In the genomic region with DNA sequence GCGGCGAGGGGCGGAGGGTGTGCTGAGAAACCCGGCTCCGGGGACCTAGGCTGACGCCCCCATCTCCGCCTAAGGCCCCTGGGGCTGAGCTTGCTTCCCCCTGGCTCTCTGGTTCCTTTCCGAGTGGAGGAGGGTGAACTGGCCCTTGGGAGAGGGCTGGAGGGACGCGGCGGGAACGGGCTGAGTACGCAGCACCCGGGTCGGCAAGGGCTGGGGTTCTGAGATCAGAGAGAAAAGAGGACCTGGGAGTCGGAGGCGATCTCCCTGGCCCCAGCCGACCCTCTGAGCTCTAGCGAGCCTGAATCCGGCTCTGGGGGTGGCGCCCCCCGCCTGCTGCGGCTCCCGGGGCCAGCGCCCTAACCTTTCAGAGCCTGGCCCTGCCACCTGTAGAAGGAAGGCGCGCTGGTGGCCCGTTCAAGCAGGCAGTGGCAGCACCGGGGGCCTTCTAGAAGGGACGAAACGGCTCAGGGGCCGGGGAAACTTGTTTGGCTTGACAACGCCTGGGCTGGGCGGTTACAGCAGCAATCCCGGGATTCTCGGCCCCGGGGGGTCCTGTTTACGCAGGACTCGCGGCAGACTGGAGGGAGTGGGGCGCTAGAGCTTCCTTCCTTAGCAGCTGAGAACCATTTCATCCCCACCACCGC, we compare ENCODE assay signal across 9 cellular contexts.
A peak's percentile ranks its signal among the peaks of the same experiment; 100 is the strongest.
DNase-seq lines count a peak whose midpoint lies in the region; ATAC-seq and TF ChIP-seq lines count a peak whose summit lies in the region.
"Had no signal": no experiment of that assay in that cellular context is flagged by ENCODE, and none has a peak within 500 bp of the region (broad histone marks: within the 10 kb centered on the region; RNA-seq: fewer than 3 reads in every experiment).

No MANE protein-coding gene starts in this region.

- H3K27ac ChIP-seq in HEK293 (ENCODE audit: extremely low read depth, low read depth, low read length) (peak overlapping the region; percentile 77; the same call in 1 of the 2 replicates), muscle layer of colon (ENCODE audit: low read depth, low read length) (no peak overlapping the region)

- no peak for ATAC-seq in activated T-cell treated with anti-CD3 and anti-CD28 coated beads, Interleukin-2, amount 50 U/mL, for 4 hours

- H3K27me3 Mint-ChIP-seq in activated T-cell treated with anti-CD3 and anti-CD28 coated beads, Interleukin-2, amount 50 U/mL, for 4 hours (ENCODE audit: low read depth) = peaks cover 71% of the 10 kb centered on the region

- no peaks in the 10 kb centered on the region for H3K36me3 ChIP-seq in HEK293 (ENCODE audit: control insufficient read depth in 2 of 2, insufficient read depth in 1 of 2, low read length in 2 of 2)
- no peaks in the 10 kb centered on the region for H3K36me3 ChIP-seq in muscle layer of colon (ENCODE audit: insufficient read depth, low read length)

- DNase-seq in AG10803 (ENCODE audit: low read depth) (peak; percentile 16), choroid plexus epithelial cell (ENCODE audit: low read depth) (peak; percentile 71), T-helper 1 cell (no peak), NK-92 (lab: John Stamatoyannopoulos, UW; ENCODE audit: unreplicated experiment) (no peak)
- DNase-seq in stimulated activated CD4-positive, alpha-beta T cell treated with anti-CD3 and anti-CD28 coated beads, Interleukin-2, amount 100 ng/mL, for 48 hours = no peak
- DNase-seq in activated T-cell treated with anti-CD3 and anti-CD28 coated beads, Interleukin-2, amount 50 U/mL, for 4 hours = no peak
- DNase-seq: SIG-M5 had no signal

- H3K4me1 ChIP-seq in HEK293 (ENCODE audit: control insufficient read depth, insufficient read depth, low read length) (peaks cover 6% of the 10 kb centered on the region; the same call in 1 of the 2 replicates), muscle layer of colon (ENCODE audit: insufficient read depth, low read length) (peaks cover 20% of the 10 kb centered on the region)

- H3K9me3 ChIP-seq in HEK293 (ENCODE audit: control insufficient read depth, insufficient read depth, low read depth, low read length) = no peaks in the 10 kb centered on the region
- H3K9me3 ChIP-seq in muscle layer of colon (ENCODE audit: low read length) = no peaks in the 10 kb centered on the region

- CTCF ChIA-PET in HEK293 (lab: Yijun Ruan, JAX) = interaction anchor here (0.6 to 10.3 kb wide), 21 partner anchors 10 to 330 kb away, joined by 3 to 120 read pairs (median 4); partner anchors contain the start of gene FOXD2

- H3K4me3 ChIP-seq in AG10803 (ENCODE audit: low read length) (no peak overlapping the region), HEK293 (ENCODE audit: low read depth, low read length) (peak overlapping the region; percentile 29; the same call in 1 of the 2 replicates), choroid plexus epithelial cell (ENCODE audit: low read depth, low read length) (peak overlapping the region; percentile 54), muscle layer of colon (ENCODE audit: low read depth in 1 of 2, low read length in 2 of 2) (peak overlapping the region; percentile 50 to 66)

- H3K9ac ChIP-seq in muscle layer of colon (ENCODE audit: low read length) = no peak overlapping the region

- H3K4me1 Mint-ChIP-seq in activated T-cell treated with anti-CD3 and anti-CD28 coated beads, Interleukin-2, amount 50 U/mL, for 4 hours (ENCODE audit: low read depth) = peaks cover 10% of the 10 kb centered on the region

- TF ChIP-seq CTCF in AG10803 (conservative IDR thresholded peaks at IDR 0.05; ENCODE audit: low read length) (no peak), HEK293 (tag by site-specific recombination; IDR thresholded peaks at IDR 0.05) (no peak), choroid plexus epithelial cell (conservative IDR thresholded peaks at IDR 0.05; ENCODE audit: low read depth, low read length) (peak; percentile 21)

- peaks cover 27 to 60% of the 10 kb centered on the region in 2 donors for H3K27me3 ChIP-seq in muscle layer of colon (ENCODE audit: control insufficient read depth in 1 of 2, insufficient read depth in 2 of 2, low read length in 2 of 2)

- H3K9me3 Mint-ChIP-seq in activated T-cell treated with anti-CD3 and anti-CD28 coated beads, Interleukin-2, amount 50 U/mL, for 4 hours = no peaks in the 10 kb centered on the region

- H3K4me3 Mint-ChIP-seq in activated T-cell treated with anti-CD3 and anti-CD28 coated beads, Interleukin-2, amount 50 U/mL, for 4 hours = no peak overlapping the region

- POLR2A ChIA-PET in HEK293 (lab: Yijun Ruan, JAX) = interaction anchor here (1.1 to 2.6 kb wide), 4 partner anchors 15 to 319 kb away, joined by 3 to 26 read pairs (median 4); partner anchors contain the start of gene FOXD2

- no peaks in the 10 kb centered on the region for H3K36me3 Mint-ChIP-seq in activated T-cell treated with anti-CD3 and anti-CD28 coated beads, Interleukin-2, amount 50 U/mL, for 4 hours (ENCODE audit: insufficient read depth)

TF ChIP-seq in HEK293, 187 proteins besides CTCF, POLR2A, EP300 and RAD21:
- no peak for TF ChIP-seq ZNF223 (tag by site-specific recombination; IDR thresholded peaks at IDR 0.05)
- no peak for TF ChIP-seq ZNF654 (tag by site-specific recombination; IDR thresholded peaks at IDR 0.05; ENCODE audit: low read depth)
- 0 out of 2 replicates have a peak, but pooled peaks have one; percentile 17 for TF ChIP-seq ZNF341 (tag by site-specific recombination; IDR thresholded peaks at IDR 0.05; ENCODE audit: low read depth)
- TF ChIP-seq ZNF423 (tag by site-specific recombination; IDR thresholded peaks at IDR 0.05) = peak; percentile 58
- TF ChIP-seq IKZF3 (tag by site-specific recombination; IDR thresholded peaks at IDR 0.05) = peak; percentile 5; the same call in 1 of the 2 replicates
- peak; percentile 82 for TF ChIP-seq SCRT2 (tag by site-specific recombination; IDR thresholded peaks at IDR 0.05)
- peak; percentile 91 for TF ChIP-seq GLIS1 (tag by site-specific recombination; IDR thresholded peaks at IDR 0.05)
- peak; percentile 65 for TF ChIP-seq GLIS2 (tag by site-specific recombination; IDR thresholded peaks at IDR 0.05)
- TF ChIP-seq, protein P1, sequence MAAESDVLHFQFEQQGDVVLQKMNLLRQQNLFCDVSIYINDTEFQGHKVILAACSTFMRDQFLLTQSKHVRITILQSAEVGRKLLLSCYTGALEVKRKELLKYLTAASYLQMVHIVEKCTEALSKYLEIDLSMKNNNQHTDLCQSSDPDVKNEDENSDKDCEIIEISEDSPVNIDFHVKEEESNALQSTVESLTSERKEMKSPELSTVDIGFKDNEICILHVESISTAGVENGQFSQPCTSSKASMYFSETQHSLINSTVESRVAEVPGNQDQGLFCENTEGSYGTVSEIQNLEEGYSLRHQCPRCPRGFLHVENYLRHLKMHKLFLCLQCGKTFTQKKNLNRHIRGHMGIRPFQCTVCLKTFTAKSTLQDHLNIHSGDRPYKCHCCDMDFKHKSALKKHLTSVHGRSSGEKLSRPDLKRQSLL (tag by site-specific recombination; IDR thresholded peaks at IDR 0.05) = peak; percentile 79

Comparison
In these comparisons a context has a peak if more than half of its experiments do, and no peak if none do; other contexts are left out.
1. DNase-seq: peak in AG10803 (single experiment) and choroid plexus epithelial cell (single experiment); none in T-helper 1 cell (0 of 5), stimulated activated CD4-positive, alpha-beta T cell treated with anti-CD3 and anti-CD28 coated beads, Interleukin-2, amount 100 ng/mL, for 48 hours (0 of 2), activated T-cell treated with anti-CD3 and anti-CD28 coated beads, Interleukin-2, amount 50 U/mL, for 4 hours (single experiment) and NK-92 (single experiment).